1 cellular context compared by ENCODE assay signal in the genomic region with DNA sequence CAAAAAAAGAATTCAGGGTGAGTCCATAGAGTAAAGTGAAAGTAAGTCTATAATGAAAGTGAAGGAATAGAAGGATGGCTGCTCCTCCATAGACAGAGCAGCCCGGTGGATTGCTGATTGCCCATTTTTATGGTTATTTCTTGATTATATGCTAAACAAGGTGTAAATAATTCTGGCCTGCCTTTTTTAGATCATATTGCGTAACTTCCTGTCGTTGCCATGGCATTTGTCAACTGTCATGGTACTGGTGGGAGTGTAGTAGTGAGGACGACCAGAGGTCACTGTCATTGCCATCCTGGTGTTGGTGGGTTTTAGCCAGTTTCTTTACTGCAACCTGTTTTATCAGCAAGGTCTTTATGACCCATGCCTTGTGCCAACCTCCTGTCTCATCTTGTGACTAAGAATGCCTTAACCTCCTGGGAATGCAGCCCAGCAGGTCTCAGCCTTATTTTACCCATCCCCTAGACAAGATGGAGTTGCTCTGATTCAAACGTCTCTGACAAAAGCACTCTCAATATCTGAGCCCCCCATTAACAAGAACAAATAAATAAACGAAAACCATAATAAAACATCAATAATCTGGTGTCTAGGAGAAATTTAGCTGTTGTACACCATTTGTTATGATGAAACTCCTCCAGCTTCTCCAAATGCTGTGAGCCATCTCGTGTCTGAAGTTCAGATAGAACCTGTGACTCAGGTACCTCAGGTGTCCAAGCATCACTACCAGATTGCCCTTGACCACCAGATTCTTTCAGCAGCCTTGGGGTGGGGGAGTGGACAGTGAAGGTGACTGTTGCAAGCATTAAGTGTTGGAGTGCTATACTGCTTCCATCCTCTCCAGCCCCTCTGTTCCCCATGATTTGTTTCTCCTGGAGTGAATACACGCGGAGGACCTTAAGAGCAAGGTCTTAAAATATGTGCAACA.
TF ChIP-seq lines count a peak whose summit lies in the region.

No MANE protein-coding gene starts in this region.

TF ChIP-seq in HCT116, 20 proteins besides CTCF, POLR2A, EP300 and RAD21:
- TF ChIP-seq CBX3 (IDR thresholded peaks at IDR 0.05; ENCODE audit: low read depth) (no peak), CEBPB (IDR thresholded peaks at IDR 0.05; ENCODE audit: low read depth) (peak; percentile 61)
- TF ChIP-seq, protein P1, sequence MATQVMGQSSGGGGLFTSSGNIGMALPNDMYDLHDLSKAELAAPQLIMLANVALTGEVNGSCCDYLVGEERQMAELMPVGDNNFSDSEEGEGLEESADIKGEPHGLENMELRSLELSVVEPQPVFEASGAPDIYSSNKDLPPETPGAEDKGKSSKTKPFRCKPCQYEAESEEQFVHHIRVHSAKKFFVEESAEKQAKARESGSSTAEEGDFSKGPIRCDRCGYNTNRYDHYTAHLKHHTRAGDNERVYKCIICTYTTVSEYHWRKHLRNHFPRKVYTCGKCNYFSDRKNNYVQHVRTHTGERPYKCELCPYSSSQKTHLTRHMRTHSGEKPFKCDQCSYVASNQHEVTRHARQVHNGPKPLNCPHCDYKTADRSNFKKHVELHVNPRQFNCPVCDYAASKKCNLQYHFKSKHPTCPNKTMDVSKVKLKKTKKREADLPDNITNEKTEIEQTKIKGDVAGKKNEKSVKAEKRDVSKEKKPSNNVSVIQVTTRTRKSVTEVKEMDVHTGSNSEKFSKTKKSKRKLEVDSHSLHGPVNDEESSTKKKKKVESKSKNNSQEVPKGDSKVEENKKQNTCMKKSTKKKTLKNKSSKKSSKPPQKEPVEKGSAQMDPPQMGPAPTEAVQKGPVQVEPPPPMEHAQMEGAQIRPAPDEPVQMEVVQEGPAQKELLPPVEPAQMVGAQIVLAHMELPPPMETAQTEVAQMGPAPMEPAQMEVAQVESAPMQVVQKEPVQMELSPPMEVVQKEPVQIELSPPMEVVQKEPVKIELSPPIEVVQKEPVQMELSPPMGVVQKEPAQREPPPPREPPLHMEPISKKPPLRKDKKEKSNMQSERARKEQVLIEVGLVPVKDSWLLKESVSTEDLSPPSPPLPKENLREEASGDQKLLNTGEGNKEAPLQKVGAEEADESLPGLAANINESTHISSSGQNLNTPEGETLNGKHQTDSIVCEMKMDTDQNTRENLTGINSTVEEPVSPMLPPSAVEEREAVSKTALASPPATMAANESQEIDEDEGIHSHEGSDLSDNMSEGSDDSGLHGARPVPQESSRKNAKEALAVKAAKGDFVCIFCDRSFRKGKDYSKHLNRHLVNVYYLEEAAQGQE (IDR thresholded peaks at IDR 0.05; ENCODE audit: low read depth): no peak
